In genomic region chr15:100559330-100559729, GRCh38 we compare ENCODE assay signal across 14 cellular contexts. TPM values are rescaled to one million over a fixed set of nuclear protein-coding genes. Genes with fewer than 3 reads are reported as not detected.
DNase-seq lines count a peak whose midpoint lies in the region; ATAC-seq and TF ChIP-seq lines count a peak whose summit lies in the region.
"Had no signal": no experiment of that assay in that cellular context is flagged by ENCODE, and none has a peak within 500 bp of the region (broad histone marks: within the 10 kb centered on the region; RNA-seq: fewer than 3 reads in every experiment).

No MANE protein-coding gene starts in this region.

- H3K27ac ChIP-seq in colonic mucosa (no peak overlapping the region), lower lobe of right lung (no peak overlapping the region)
- H3K27ac ChIP-seq: BLaER1, PC-9, testis had no signal

- POLR2A ChIA-PET in AG04449 (lab: Yijun Ruan, JAX) = no interaction called here

- ATAC-seq in lower lobe of right lung (peak; percentile 59 to 76), HG02938 (IDR thresholded peaks at IDR 0.05; ENCODE audit: unreplicated experiment) (no peak), HG03025 (IDR thresholded peaks at IDR 0.05; ENCODE audit: low FRiP score, unreplicated experiment) (no peak)

- DNase-seq in AG04449 (ENCODE audit: low read depth, low spot score) (peak; percentile 52), HPDE6-E6E7 (ENCODE audit: extremely low spot score) (peak; percentile 13), colonic mucosa (peak; percentile 32), lower lobe of right lung (no peak), LoVo (ENCODE audit: low spot score) (no peak), glomerular visceral epithelial cell (ENCODE audit: extremely low spot score) (no peak)
- DNase-seq: dermis blood vessel endothelial cell; NCI-H1694; stimulated activated CD4-positive, alpha-beta T cell treated with anti-CD3 and anti-CD28 coated beads, Interleukin-4, amount 100 ng/mL, for 4 hours; testis had no signal

- H3K27me3 ChIP-seq in colonic mucosa (no peaks in the 10 kb centered on the region), lower lobe of right lung (ENCODE audit: low read depth) (no peaks in the 10 kb centered on the region)
- H3K27me3 ChIP-seq: BLaER1, testis had no signal

- H3K4me3 ChIP-seq in AG04449 (ENCODE audit: low read depth, low read length) (no peak overlapping the region), colonic mucosa (no peak overlapping the region), lower lobe of right lung (no peak overlapping the region)
- H3K4me3 ChIP-seq: BLaER1, PC-9 had no signal

- TF ChIP-seq CTCF in AG04449 (IDR thresholded peaks at IDR 0.05; ENCODE audit: insufficient read depth, low read length, missing control alignments) (no peak), colonic mucosa (IDR thresholded peaks at IDR 0.05) (no peak), lower lobe of right lung (IDR thresholded peaks at IDR 0.05) (no peak)

- no peaks in the 10 kb centered on the region for H3K36me3 ChIP-seq in colonic mucosa
- H3K36me3 ChIP-seq in lower lobe of right lung = no peaks in the 10 kb centered on the region

- CTCF ChIA-PET in AG04449 (lab: Yijun Ruan, JAX) = no interaction called here

- intact Hi-C loops in colonic mucosa (cut with DNase I) (no loop called here), lower lobe of right lung (cut with DNase I) (no loop called here)

- no peaks in the 10 kb centered on the region for H3K9me3 ChIP-seq in colonic mucosa
- no peaks in the 10 kb centered on the region for H3K9me3 ChIP-seq in lower lobe of right lung
- H3K9me3 ChIP-seq: testis had no signal

- no peaks in the 10 kb centered on the region for H3K4me1 ChIP-seq in colonic mucosa
- no peaks in the 10 kb centered on the region for H3K4me1 ChIP-seq in lower lobe of right lung
- H3K4me1 ChIP-seq: BLaER1, testis had no signal

- no peak overlapping the region for H3K9ac ChIP-seq in colonic mucosa (ENCODE audit: low read depth in 2 of 2, low read length in 2 of 2)
- H3K9ac ChIP-seq: BLaER1 had no signal

RNA-seq across cellular contexts. Expression of gene CERS3, which starts 30.6 kb away (rescaled TPM):
- under 1 TPM in 1 of 2 donors, not detected in 1; 0.12 TPM for total RNA-seq in colonic mucosa
- not detected for total RNA-seq in lower lobe of right lung
- total RNA-seq: dermis blood vessel endothelial cell, PC-9 had no signal

RNA-seq across cellular contexts. Expression of gene LINS1, which starts 42.7 kb away (rescaled TPM):
- total RNA-seq in colonic mucosa (10 to 100 TPM; 12.6 to 14.4 TPM), lower lobe of right lung (18.8 TPM)

RNA-seq across cellular contexts. Expression of gene ASB7, which starts 43.1 kb away (rescaled TPM):
- total RNA-seq in colonic mucosa (10 to 100 TPM; 16.2 to 17.8 TPM), lower lobe of right lung (14.3 TPM)

Comparison
In these comparisons a context has a peak if more than half of its experiments do, and no peak if none do; other contexts are left out.
1. DNase-seq: peak in AG04449 (single experiment), HPDE6-E6E7 (single experiment) and colonic mucosa (single experiment); none in lower lobe of right lung (single experiment), LoVo (single experiment) and glomerular visceral epithelial cell (single experiment).
2. ATAC-seq: peak in lower lobe of right lung (2 of 2); none in HG02938 (single experiment) and HG03025 (single experiment).